8 cellular contexts compared by ENCODE assay signal in genomic region chr14:77799863-77800730, GRCh38. TPM values are rescaled to one million over a fixed set of nuclear protein-coding genes. Genes with fewer than 3 reads are reported as not detected.
A peak's percentile ranks its signal among the peaks of the same experiment; 100 is the strongest.
DNase-seq lines count a peak whose midpoint lies in the region; ATAC-seq and TF ChIP-seq lines count a peak whose summit lies in the region.

Gene ADCK1 (plus strand): TSS chr14:77800109. CDS start chr14:77818979, 18,870 bp downstream.

- H3K27ac ChIP-seq in osteoblast (ENCODE audit: low read depth, low read length), result peak within 1 kb of the TSS; percentile 51
- peak within 1 kb of the TSS; percentile 76 to 84 for H3K27ac ChIP-seq in thoracic aorta

- POLR2A ChIA-PET in GM10248 (lab: Yijun Ruan, JAX), result no interaction called here

- CTCF ChIA-PET in GM10248 (lab: Yijun Ruan, JAX), result interaction anchor here (1.0 to 1.5 kb wide), 4 partner anchors 18 to 68 kb away, joined by 3 to 6 read pairs (median 3); partner anchors contain the start of gene SNW1

- no peaks in the 10 kb centered on the region for H3K9me3 Mint-ChIP-seq in activated naive CD4-positive, alpha-beta T cell treated with anti-CD3 and anti-CD28 coated beads, Interleukin-2, amount 50 U/mL, for 24 hours

- H3K4me2 ChIP-seq in osteoblast (ENCODE audit: insufficient read depth, low read length), result peak within 1 kb of the TSS; percentile 87

- peak within 1 kb of the TSS; percentile 90 for H3K4me3 Mint-ChIP-seq in activated naive CD4-positive, alpha-beta T cell treated with anti-CD3 and anti-CD28 coated beads, Interleukin-2, amount 50 U/mL, for 24 hours

- TF ChIP-seq CTCF in GM10248 (IDR thresholded peaks at IDR 0.05; ENCODE audit: control extremely low read depth, extremely low read depth, low read depth, missing control alignments), result no peak
- TF ChIP-seq CTCF in HFF-Myc (IDR thresholded peaks at IDR 0.05; ENCODE audit: low read depth, low read length, missing control alignments), result peak; percentile 30
- peak; percentile 38 for TF ChIP-seq CTCF in osteoblast (IDR thresholded peaks at IDR 0.05; ENCODE audit: extremely low read depth, low read depth, low read length)
- peak; percentile 42 for TF ChIP-seq CTCF in thoracic aorta (IDR thresholded peaks at IDR 0.05)

- ATAC-seq in thoracic aorta (ENCODE audit: insufficient number of reproducible peaks, low FRiP score, low read depth), result peak; percentile 85

- H3K4me1 ChIP-seq in osteoblast (ENCODE audit: insufficient read depth, low read length) (peaks cover 7% of the 10 kb centered on the region), thoracic aorta (ENCODE audit: control insufficient read depth in 1 of 2, low read depth in 2 of 2) (peaks cover 0 to 4% of the 10 kb centered on the region in 2 donors)

- H3K4me3 ChIP-seq in HFF-Myc (replicated peaks; ENCODE audit: low read depth, low read length) (peak within 1 kb of the TSS; percentile 59), osteoblast (ENCODE audit: insufficient read depth, low read length) (peak within 1 kb of the TSS; percentile 89), thoracic aorta (peak within 1 kb of the TSS; percentile 91)

- peak within 1 kb of the TSS; percentile 89 for H3K27ac Mint-ChIP-seq in activated naive CD4-positive, alpha-beta T cell treated with anti-CD3 and anti-CD28 coated beads, Interleukin-2, amount 50 U/mL, for 24 hours

- no peaks in the 10 kb centered on the region for H3K36me3 Mint-ChIP-seq in activated naive CD4-positive, alpha-beta T cell treated with anti-CD3 and anti-CD28 coated beads, Interleukin-2, amount 50 U/mL, for 24 hours

- no peaks in the 10 kb centered on the region for H4K20me1 ChIP-seq in osteoblast (ENCODE audit: insufficient read depth, low read length)

- peak; percentile 90 for DNase-seq in GM10248 (ENCODE audit: extremely low spot score)
- DNase-seq in HFF-Myc (ENCODE audit: extremely low read depth, low read depth), result peak; percentile 29
- peak; percentile 81 for DNase-seq in MV-4-11 (lab: John Stamatoyannopoulos, UW)
- DNase-seq in SK-N-DZ (ENCODE audit: low spot score), result peak; percentile 83
- DNase-seq in glomerular endothelial cell (ENCODE audit: extremely low read depth, low read depth, low spot score), result peak; percentile 5
- peak; percentile 95 for DNase-seq in osteoblast (ENCODE audit: insufficient read length, low spot score, missing footprints)
- DNase-seq in thoracic aorta (ENCODE audit: low spot score), result peak; percentile 83

- H3K36me3 ChIP-seq in osteoblast (ENCODE audit: insufficient read depth, low read length), result no peaks in the 10 kb centered on the region
- no peaks in the 10 kb centered on the region for H3K36me3 ChIP-seq in thoracic aorta

- H3K79me2 ChIP-seq in osteoblast (ENCODE audit: insufficient read depth, low read length), result no peaks in the 10 kb centered on the region

- no peaks in the 10 kb centered on the region for H3K27me3 Mint-ChIP-seq in activated naive CD4-positive, alpha-beta T cell treated with anti-CD3 and anti-CD28 coated beads, Interleukin-2, amount 50 U/mL, for 24 hours

- H3K9me3 ChIP-seq in osteoblast (ENCODE audit: low read depth, low read length) (no peaks in the 10 kb centered on the region), thoracic aorta (no peaks in the 10 kb centered on the region)

- peak within 1 kb of the TSS; percentile 84 for H2AFZ ChIP-seq in osteoblast (ENCODE audit: low read length)

- peaks cover 10% of the 10 kb centered on the region for H3K4me1 Mint-ChIP-seq in activated naive CD4-positive, alpha-beta T cell treated with anti-CD3 and anti-CD28 coated beads, Interleukin-2, amount 50 U/mL, for 24 hours

- H3K27me3 ChIP-seq in osteoblast (ENCODE audit: insufficient read depth, low read length) (no peaks in the 10 kb centered on the region), thoracic aorta (replicated peaks; ENCODE audit: insufficient read depth) (no peaks in the 10 kb centered on the region)

RNA-seq across cellular contexts. Expression of gene ADCK1, which starts in this region (rescaled TPM):
- 10.0 and 11.0 TPM in 2 replicates for polyA plus RNA-seq in SK-N-DZ (2014; cell fraction: cytosol; rRNA removed)
- 15.5 and 16.3 TPM in 2 replicates for polyA plus RNA-seq in SK-N-DZ (2014; cell fraction: nucleus; rRNA removed)
- 7.2 and 12.7 TPM in 2 replicates for total RNA-seq in glomerular endothelial cell
- total RNA-seq in osteoblast, result 9.0 and 9.1 TPM in 2 replicates
- 10 to 100 TPM in 1 of 2 donors, 1 to 10 TPM in 1; 2.2 to 11.2 TPM for total RNA-seq in thoracic aorta

Comparison
In these comparisons a context has a peak if more than half of its experiments do, and no peak if none do; other contexts are left out.
1. Peak in every context shown above with its lines: DNase-seq, ATAC-seq, H3K4me3 ChIP-seq and H3K27ac ChIP-seq.
2. DNase-seq: peak in every context shown above with its lines; median percentile 95 in osteoblast; 90 in GM10248; 83 in SK-N-DZ; 83 in thoracic aorta; 81 in MV-4-11; 29 in HFF-Myc; 5 in glomerular endothelial cell.